33 cellular contexts compared by ENCODE assay signal in the genomic region with DNA sequence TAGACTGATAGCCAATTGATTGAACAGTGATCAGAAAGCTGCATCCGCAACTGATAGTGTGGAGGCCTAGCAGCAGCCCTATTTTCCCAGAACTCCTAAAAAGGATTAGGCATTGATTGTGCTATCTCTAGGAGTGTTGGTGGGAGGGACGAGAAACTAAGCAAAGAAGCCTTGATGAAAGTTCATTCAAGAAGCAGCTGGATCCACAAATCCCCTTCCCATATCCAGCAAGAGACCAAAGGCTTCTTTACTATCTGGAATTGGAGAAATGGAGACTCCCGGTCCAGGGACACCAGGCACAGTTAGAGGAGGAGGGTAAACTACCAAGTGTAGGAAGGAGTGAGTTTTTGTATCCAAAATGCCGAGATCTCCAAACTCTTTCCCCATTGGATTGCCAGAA.
"Had no signal": no experiment of that assay in that cellular context is flagged by ENCODE, and none has a peak within 500 bp of the region (broad histone marks: within the 10 kb centered on the region; RNA-seq: fewer than 3 reads in every experiment).

No MANE protein-coding gene starts in this region.

- DNase-seq: activated CD4-positive, alpha-beta memory T cell treated with anti-CD3 and anti-CD28 coated beads, Interleukin-2, amount 10 ng/mL, durations not matched to agents 7 days and 5 days; activated CD4-positive, alpha-beta T cell treated with anti-CD3 and anti-CD28 coated beads for 1 hour; activated CD4-positive, alpha-beta T cell treated with anti-CD3 and anti-CD28 coated beads for 36 hours; activated CD4-positive, alpha-beta T cell treated with anti-CD3 and anti-CD28 coated beads for 48 hours; activated CD4-positive, alpha-beta T cell treated with anti-CD3 and anti-CD28 coated beads, Interleukin-2, amount 10 ng/mL, durations not matched to agents 7 days and 5 days; activated CD4-positive, alpha-beta T cell treated with anti-CD3 and anti-CD28 coated beads, Interleukin-2, amount 50 U/mL, for 48 hours; activated CD4-positive, CD25-positive, alpha-beta regulatory T cell; activated CD8-positive, alpha-beta memory T cell treated with anti-CD3 and anti-CD28 coated beads for 24 hours; activated CD8-positive, alpha-beta memory T cell treated with anti-CD3 and anti-CD28 coated beads, Interleukin-2, amount 10 ng/mL, durations not matched to agents 7 days and 5 days; activated CD8-positive, alpha-beta memory T cell treated with anti-CD3 and anti-CD28 coated beads, Interleukin-2, amount 50 U/mL, for 48 hours; activated CD8-positive, alpha-beta T cell treated with anti-CD3 and anti-CD28 coated beads, Interleukin-2, amount 10 ng/mL, durations not matched to agents 7 days and 5 days; activated effector memory CD4-positive, alpha-beta T cell treated with Interleukin-2 at 50 U/mL for 16 hours; activated gamma-delta T cell; activated naive CD4-positive, alpha-beta T cell treated with anti-CD3 and anti-CD28 coated beads, Interleukin-2, amount 10 ng/mL, durations not matched to agents 7 days and 5 days; activated naive CD4-positive, alpha-beta T cell treated with Interleukin-2 at 50 U/mL for 16 hours; activated naive CD8-positive, alpha-beta T cell treated with anti-CD3 and anti-CD28 coated beads, Interleukin-2, amount 10 ng/mL, durations not matched to agents 7 days and 5 days; activated naive CD8-positive, alpha-beta T cell treated with anti-CD3 and anti-CD28 coated beads, Interleukin-2, amount 50 U/mL, for 24 hours; activated T-cell treated with anti-CD3 and anti-CD28 coated beads, Interleukin-2, amount 50 U/mL, for 24 hours; activated T-cell treated with anti-CD3 and anti-CD28 coated beads, Interleukin-2, amount 50 U/mL, for 48 hours; amygdala; anterior cingulate cortex; caudate nucleus; cerebellar nuclear complex; T-helper 1 cell; T-helper 2 cell; T-helper 9 cell; WERI-Rb-1 had no signal

- H3K36me3 ChIP-seq: ascending aorta, cardiac muscle cell, WERI-Rb-1 had no signal

- H3K4me3 ChIP-seq: ascending aorta, cardiac muscle cell had no signal

- H3K27me3 ChIP-seq: ascending aorta, cardiac muscle cell had no signal

- H3K4me1 ChIP-seq: ascending aorta had no signal

- FAIRE-seq: bronchial epithelial cell, TTC549 had no signal

- H3K27ac ChIP-seq: ascending aorta, cardiac muscle cell, WERI-Rb-1 had no signal

- ATAC-seq: activated CD4-positive, alpha-beta T cell treated with anti-CD3 and anti-CD28 coated beads for 36 hours; activated CD4-positive, CD25-positive, alpha-beta regulatory T cell treated with anti-CD3 and anti-CD28 coated beads, Interleukin-2, amount 50 U/mL, for 24 hours; activated CD8-positive, alpha-beta memory T cell treated with anti-CD3 and anti-CD28 coated beads, Interleukin-2, amount 10 ng/mL, durations not matched to agents 7 days and 5 days; activated CD8-positive, alpha-beta T cell treated with anti-CD3 and anti-CD28 coated beads, Interleukin-2, amount 10 ng/mL, durations not matched to agents 7 days and 5 days; activated naive CD8-positive, alpha-beta T cell treated with anti-CD3 and anti-CD28 coated beads, Interleukin-2, amount 50 U/mL, for 24 hours; WTC11 had no signal

- H3K9me3 ChIP-seq: ascending aorta had no signal
